ENCODE assay signal across 8 cellular contexts in the genomic region with DNA sequence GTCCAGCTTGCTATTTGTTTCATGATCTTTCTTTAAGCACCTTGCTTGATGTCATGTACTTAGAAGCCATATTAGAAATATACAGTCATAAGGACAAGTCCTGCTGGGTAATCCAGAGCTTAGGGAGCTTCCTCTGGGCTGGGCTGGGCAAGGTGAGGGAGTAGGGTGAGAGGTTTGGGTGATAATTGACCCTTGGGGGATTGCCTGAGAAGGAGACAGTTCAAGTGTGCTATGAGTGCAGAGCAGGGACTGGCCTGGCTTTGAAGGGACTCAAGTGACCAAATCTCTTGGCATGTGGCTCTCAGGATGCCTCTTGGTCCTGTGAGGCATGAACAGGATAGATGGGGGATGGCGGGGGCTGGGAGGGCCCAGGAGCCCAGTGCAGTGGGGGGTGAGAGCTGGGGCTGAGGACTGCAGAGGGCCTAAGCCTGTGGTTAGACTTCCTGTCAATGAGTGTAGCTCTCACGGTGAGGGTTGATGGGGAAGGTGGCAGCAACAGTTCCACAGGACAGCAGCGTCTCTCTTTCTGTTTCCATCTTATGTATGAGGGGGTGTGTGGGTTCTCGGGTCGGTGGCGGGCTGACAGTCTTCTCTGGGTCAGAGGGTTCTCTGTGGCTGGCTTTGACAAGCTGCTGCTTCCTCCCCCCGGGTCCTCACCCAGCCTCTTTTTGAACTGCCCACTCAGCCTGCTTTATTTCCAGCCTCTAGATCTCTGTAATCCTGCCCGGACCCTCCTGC. TPM values are rescaled to one million over a fixed set of nuclear protein-coding genes. Genes with fewer than 3 reads are reported as not detected.
A peak's percentile ranks its signal among the peaks of the same experiment; 100 is the strongest.
DNase-seq lines count a peak whose midpoint lies in the region; ATAC-seq and TF ChIP-seq lines count a peak whose summit lies in the region.

No MANE protein-coding gene starts in this region.

- no peaks in the 10 kb centered on the region for H3K27me3 Mint-ChIP-seq in central memory CD8-positive, alpha-beta T cell
- peaks cover 4% of the 10 kb centered on the region for H3K27me3 Mint-ChIP-seq in HFFc6 (ENCODE audit: insufficient read depth)

- ATAC-seq in GM19043 (IDR thresholded peaks at IDR 0.05; ENCODE audit: low read depth, unreplicated experiment) (peak; percentile 85), HG03097 (IDR thresholded peaks at IDR 0.05; ENCODE audit: low FRiP score, unreplicated experiment) (peak; percentile 90)
- ATAC-seq in central memory CD8-positive, alpha-beta T cell (replicated peaks; ENCODE audit: extremely low read depth, poor library complexity, severe bottlenecking): peak; percentile 80

- H3K4me1 Mint-ChIP-seq in central memory CD8-positive, alpha-beta T cell: peaks cover 86% of the 10 kb centered on the region
- peaks cover 44% of the 10 kb centered on the region for H3K4me1 Mint-ChIP-seq in HFFc6 (ENCODE audit: low read depth)

- DNase-seq in T-helper 9 cell (peak; percentile 40), HFFc6 (no peak), NCI-H748 treated with DMSO at 0.1 percent for 48 hours (lab: John Stamatoyannopoulos, UW) (no peak), occipital lobe (lab: John Stamatoyannopoulos, UW) (no peak)
- peak; percentile 38 to 70 for DNase-seq in central memory CD8-positive, alpha-beta T cell (ENCODE audit: low spot score in 2 of 2)
- peak; percentile 37 to 55 (median 42) for DNase-seq in stimulated activated CD4-positive, alpha-beta T cell treated with anti-CD3 and anti-CD28 coated beads, TNF-alpha, amount 100 ng/mL, for 1 hour (ENCODE audit: low read depth in 3 of 3, low spot score in 1 of 3)

- H3K36me3 Mint-ChIP-seq in central memory CD8-positive, alpha-beta T cell (ENCODE audit: insufficient read depth): peaks cover 11% of the 10 kb centered on the region
- H3K36me3 Mint-ChIP-seq in HFFc6 (ENCODE audit: low read depth): no peaks in the 10 kb centered on the region

- H3K9me3 Mint-ChIP-seq in central memory CD8-positive, alpha-beta T cell: no peaks in the 10 kb centered on the region
- no peaks in the 10 kb centered on the region for H3K9me3 Mint-ChIP-seq in HFFc6

- peak overlapping the region; percentile 96 for H3K27ac Mint-ChIP-seq in central memory CD8-positive, alpha-beta T cell (ENCODE audit: low read depth)
- no peak overlapping the region for H3K27ac Mint-ChIP-seq in HFFc6

- no peak for TF ChIP-seq CTCF in HFFc6 (IDR thresholded peaks at IDR 0.05)

- H3K4me3 Mint-ChIP-seq in central memory CD8-positive, alpha-beta T cell: peak overlapping the region; percentile 91
- no peak overlapping the region for H3K4me3 Mint-ChIP-seq in HFFc6

RNA-seq across cellular contexts. Expression of gene RGS3, which starts 53.5 kb away (rescaled TPM):
- 10 to 100 TPM; 49.7 to 57.0 (median 52.5) TPM for total RNA-seq in HFFc6 (2021; fragmentation: NEBNext Ultra II Directional; extraction: Animal tissue kit (Norgen Biotek cat#: 25700))
- total RNA-seq in occipital lobe: 12.8 TPM

Comparison
In these comparisons a context has a peak if more than half of its experiments do, and no peak if none do; other contexts are left out.
1. DNase-seq: peak in T-helper 9 cell (single experiment), central memory CD8-positive, alpha-beta T cell (2 of 2) and stimulated activated CD4-positive, alpha-beta T cell treated with anti-CD3 and anti-CD28 coated beads, TNF-alpha, amount 100 ng/mL, for 1 hour (3 of 3); none in HFFc6 (single experiment), NCI-H748 treated with DMSO at 0.1 percent for 48 hours (single experiment) and occipital lobe (single experiment).
2. Peak in every context shown above with its lines, with median percentiles within 50 percentile points of each other: ATAC-seq.